Comparison of ENCODE assay signal across 17 cellular contexts in genomic region chr1:156551866-156552265, GRCh38. TPM values are rescaled to one million over a fixed set of nuclear protein-coding genes. Genes with fewer than 3 reads are reported as not detected.
DNase-seq lines count a peak whose midpoint lies in the region; ATAC-seq and TF ChIP-seq lines count a peak whose summit lies in the region.
"Had no signal": no experiment of that assay in that cellular context is flagged by ENCODE, and none has a peak within 500 bp of the region (broad histone marks: within the 10 kb centered on the region; RNA-seq: fewer than 3 reads in every experiment).

No MANE protein-coding gene starts in this region.

- 89 to 93% methylated on average over 6 of the region's 6 CpGs for WGBS in sigmoid colon, 2 donors

- peak; percentile 59 for DNase-seq in NK-92 treated with Interleukin-12 subunit alpha and Interleukin-12 subunit beta, amount 100 ng/mL, for 24 hours (lab: John Stamatoyannopoulos, UW)
- DNase-seq in NK-92 (lab: John Stamatoyannopoulos, UW; ENCODE audit: unreplicated experiment) (no peak), MG63 (peak; percentile 28), sigmoid colon (peak; percentile 53), HT-29 (ENCODE audit: low spot score) (no peak), osteocyte (ENCODE audit: extremely low spot score, unreplicated experiment) (no peak), activated gamma-delta T cell treated with Interleukin-2 at 50 U/mL for 16 hours (no peak)
- DNase-seq: NCI-H187, NCI-H748 treated with DMSO at 0.1 percent for 48 hours, small intestine, substantia nigra had no signal

- no peak overlapping the region for H3K4me3 Mint-ChIP-seq in activated T-helper 17 cell treated with anti-CD3 and anti-CD28 coated beads, Interleukin-2, amount 50 U/mL, for 72 hours
- H3K4me3 Mint-ChIP-seq in osteocyte (ENCODE audit: unreplicated experiment), result no peak overlapping the region

- intact Hi-C loops in sigmoid colon (cut with DNase I), result no loop called here

- H3K36me3 Mint-ChIP-seq in activated T-helper 17 cell treated with anti-CD3 and anti-CD28 coated beads, Interleukin-2, amount 50 U/mL, for 72 hours (ENCODE audit: low read depth), result no peaks in the 10 kb centered on the region
- peaks cover 5% of the 10 kb centered on the region for H3K36me3 Mint-ChIP-seq in osteocyte (ENCODE audit: unreplicated experiment)

- TF ChIP-seq POLR2A in sigmoid colon (IDR thresholded peaks at IDR 0.05), result no peak

- H3K4me3 ChIP-seq in MG63 (no peak overlapping the region), sigmoid colon (no peak overlapping the region)
- H3K4me3 ChIP-seq: esophagus muscularis mucosa had no signal

- H3K27ac ChIP-seq in sigmoid colon, result no peak overlapping the region
- H3K27ac ChIP-seq: 22Rv1, esophagus muscularis mucosa, neutrophil, VCaP had no signal

- peak; percentile 49 for ATAC-seq in activated T-helper 17 cell treated with anti-CD3 and anti-CD28 coated beads, Interleukin-2, amount 50 U/mL, for 72 hours (replicated peaks)
- ATAC-seq: SK-N-SH treated with all-trans-retinoic acid at 6 μM for 48 hours had no signal

- no peaks in the 10 kb centered on the region for H3K9me3 ChIP-seq in MG63
- H3K9me3 ChIP-seq in sigmoid colon, result no peaks in the 10 kb centered on the region
- H3K9me3 ChIP-seq: esophagus muscularis mucosa, neutrophil had no signal

- TF ChIP-seq EP300 in sigmoid colon (IDR thresholded peaks at IDR 0.05), result no peak

- H3K4me1 Mint-ChIP-seq in activated T-helper 17 cell treated with anti-CD3 and anti-CD28 coated beads, Interleukin-2, amount 50 U/mL, for 72 hours, result peaks cover 11% of the 10 kb centered on the region
- H3K4me1 Mint-ChIP-seq in osteocyte (ENCODE audit: unreplicated experiment), result peaks cover 6% of the 10 kb centered on the region

- H3K36me3 ChIP-seq in MG63 (peaks cover 89% of the 10 kb centered on the region), sigmoid colon (no peaks in the 10 kb centered on the region)
- H3K36me3 ChIP-seq: esophagus muscularis mucosa had no signal

- H3K27me3 Mint-ChIP-seq in activated T-helper 17 cell treated with anti-CD3 and anti-CD28 coated beads, Interleukin-2, amount 50 U/mL, for 72 hours, result no peaks in the 10 kb centered on the region
- no peaks in the 10 kb centered on the region for H3K27me3 Mint-ChIP-seq in osteocyte (ENCODE audit: unreplicated experiment)

- H3K27me3 ChIP-seq in MG63, result no peaks in the 10 kb centered on the region
- no peaks in the 10 kb centered on the region for H3K27me3 ChIP-seq in sigmoid colon
- H3K27me3 ChIP-seq: esophagus muscularis mucosa, neutrophil had no signal

- TF ChIP-seq CTCF in sigmoid colon (IDR thresholded peaks at IDR 0.05) (no peak), osteocyte (IDR thresholded peaks at IDR 0.05) (no peak)

- H3K27ac Mint-ChIP-seq in activated T-helper 17 cell treated with anti-CD3 and anti-CD28 coated beads, Interleukin-2, amount 50 U/mL, for 72 hours, result no peak overlapping the region
- no peak overlapping the region for H3K27ac Mint-ChIP-seq in osteocyte (ENCODE audit: unreplicated experiment)

- peaks cover 0 to 10% (median 5%) of the 10 kb centered on the region in 4 donors for H3K4me1 ChIP-seq in sigmoid colon

- no peaks in the 10 kb centered on the region for H3K9me3 Mint-ChIP-seq in activated T-helper 17 cell treated with anti-CD3 and anti-CD28 coated beads, Interleukin-2, amount 50 U/mL, for 72 hours
- H3K9me3 Mint-ChIP-seq in osteocyte (ENCODE audit: unreplicated experiment), result no peaks in the 10 kb centered on the region

RNA-seq across cellular contexts. Expression of gene IQGAP3, which starts 20.5 kb away (rescaled TPM):
- 18.7 and 20.7 TPM in 2 replicates for total RNA-seq in MG63 (2014; rRNA removed; shearing (Covaris generic); ENCODE audit: low replicate concordance)
- total RNA-seq in activated T-helper 17 cell treated with anti-CD3 and anti-CD28 coated beads, Interleukin-2, amount 50 U/mL, for 72 hours, result 1 to 10 TPM; 8.7 to 9.4 TPM
- under 1 TPM in 3 of 4 donors, not detected in 1; 0.55 to 0.81 (median 0.71) TPM for total RNA-seq in sigmoid colon
- polyA plus RNA-seq in sigmoid colon, result 10 to 100 TPM in 1 of 3 donors, under 1 TPM in 2; 0.60 to 11.2 (median 0.92) TPM
- total RNA-seq in HT-29 (2014; rRNA removed; shearing (Covaris generic)), result 55.3 and 61.7 TPM in 2 replicates
- 8.6 and 9.8 TPM in 2 replicates for total RNA-seq in osteocyte

RNA-seq across cellular contexts. Expression of gene TTC24, which starts 27.7 kb away (rescaled TPM):
- total RNA-seq in MG63 (2014; rRNA removed; shearing (Covaris generic); ENCODE audit: low replicate concordance), result not detected in 2 replicates
- total RNA-seq in activated T-helper 17 cell treated with anti-CD3 and anti-CD28 coated beads, Interleukin-2, amount 50 U/mL, for 72 hours, result under 1 TPM in 1 of 2 donors, not detected in 1; 0.79 TPM
- total RNA-seq in sigmoid colon (not detected), osteocyte (not detected in 2 replicates)
- polyA plus RNA-seq in sigmoid colon, result 1 to 10 TPM in 1 of 3 donors, not detected in 2; 2.6 TPM
- not detected in 2 replicates for total RNA-seq in HT-29 (2014; rRNA removed; shearing (Covaris generic))
- total RNA-seq: esophagus muscularis mucosa had no signal

RNA-seq across cellular contexts. Expression of gene NAXE, which starts 39.7 kb away (rescaled TPM):
- 105 and 170 TPM in 2 replicates for total RNA-seq in MG63 (2014; rRNA removed; shearing (Covaris generic); ENCODE audit: low replicate concordance)
- total RNA-seq in activated T-helper 17 cell treated with anti-CD3 and anti-CD28 coated beads, Interleukin-2, amount 50 U/mL, for 72 hours, result 10 to 100 TPM; 56.2 to 74.7 TPM
- total RNA-seq in sigmoid colon, result 100 to 1,000 TPM in 1 of 4 donors, 10 to 100 TPM in 3; 59.3 to 113 (median 67.2) TPM
- polyA plus RNA-seq in sigmoid colon, result 10 to 100 TPM; 80.8 to 91.6 (median 84.1) TPM
- total RNA-seq in HT-29 (2014; rRNA removed; shearing (Covaris generic)), result 206 and 220 TPM in 2 replicates
- total RNA-seq in osteocyte, result 59.2 and 63.4 TPM in 2 replicates

RNA-seq across cellular contexts. Expression of gene GPATCH4, which starts 49.4 kb away (rescaled TPM):
- total RNA-seq in MG63 (2014; rRNA removed; shearing (Covaris generic); ENCODE audit: low replicate concordance), result 10.0 and 48.6 TPM in 2 replicates
- total RNA-seq in activated T-helper 17 cell treated with anti-CD3 and anti-CD28 coated beads, Interleukin-2, amount 50 U/mL, for 72 hours, result 10 to 100 TPM; 21.3 to 51.8 TPM
- total RNA-seq in sigmoid colon (10 to 100 TPM; 12.2 to 22.9 (median 17.3) TPM), osteocyte (17.2 and 20.6 TPM in 2 replicates)
- 10 to 100 TPM; 10.2 to 32.9 (median 18.0) TPM for polyA plus RNA-seq in sigmoid colon
- 19.4 and 28.8 TPM in 2 replicates for total RNA-seq in HT-29 (2014; rRNA removed; shearing (Covaris generic))

RNA-seq across cellular contexts. Expression of gene MEF2D, which starts 51.3 kb away (rescaled TPM):
- total RNA-seq in MG63 (2014; rRNA removed; shearing (Covaris generic); ENCODE audit: low replicate concordance), result 3.4 and 11.7 TPM in 2 replicates
- total RNA-seq in activated T-helper 17 cell treated with anti-CD3 and anti-CD28 coated beads, Interleukin-2, amount 50 U/mL, for 72 hours, result 10 to 100 TPM; 34.4 to 68.5 TPM
- 10 to 100 TPM; 39.8 to 61.6 (median 53.2) TPM for total RNA-seq in sigmoid colon
- polyA plus RNA-seq in sigmoid colon, result 10 to 100 TPM; 13.2 to 31.2 (median 22.9) TPM
- total RNA-seq in HT-29 (2014; rRNA removed; shearing (Covaris generic)), result 17.8 and 27.4 TPM in 2 replicates
- total RNA-seq in osteocyte, result 33.8 and 45.8 TPM in 2 replicates

Comparison
In these comparisons a context has a peak if more than half of its experiments do, and no peak if none do; other contexts are left out.
1. DNase-seq: peak in NK-92 treated with Interleukin-12 subunit alpha and Interleukin-12 subunit beta, amount 100 ng/mL, for 24 hours (single experiment), MG63 (single experiment) and sigmoid colon (single experiment); none in NK-92 (single experiment), HT-29 (single experiment), osteocyte (single experiment) and activated gamma-delta T cell treated with Interleukin-2 at 50 U/mL for 16 hours (single experiment).